ENCODE assay signal across 10 cellular contexts in the genomic region with DNA sequence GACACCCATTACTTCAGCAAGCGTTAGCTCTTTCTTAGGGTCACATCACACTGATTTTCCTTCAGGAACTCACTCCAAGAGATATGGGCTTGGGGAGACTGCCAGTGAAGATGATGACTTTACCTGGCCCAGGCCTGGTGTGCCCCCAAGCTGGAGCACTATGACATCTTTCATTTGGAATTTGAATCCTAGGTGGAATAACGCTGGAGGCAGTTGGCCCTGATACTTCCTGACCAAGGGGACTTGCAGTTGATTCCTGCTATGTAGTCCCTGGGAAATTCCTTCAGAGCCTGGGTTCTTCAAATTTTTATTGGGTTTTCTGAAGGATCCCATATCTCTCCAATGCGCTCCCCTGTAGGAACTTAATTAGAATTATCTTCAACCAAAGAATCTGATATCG.
"Had no signal": no experiment of that assay in that cellular context is flagged by ENCODE, and none has a peak within 500 bp of the region (broad histone marks: within the 10 kb centered on the region; RNA-seq: fewer than 3 reads in every experiment).

No MANE protein-coding gene starts in this region.

- H3K4me3 ChIP-seq: GM23248, HAP-1, K562 had no signal

- H3K9me3 ChIP-seq: HAP-1 had no signal

- H3K36me3 ChIP-seq: HAP-1 had no signal

- FAIRE-seq: HTR-8/SVneo, K562 had no signal

- DNase-seq: GM23248, GOT3, H7, HFFc6, IMR-90, KG1 had no signal

- ATAC-seq: HCT116, K562 had no signal

- H3K9ac ChIP-seq: GM23248 had no signal

- H3K27ac ChIP-seq: GM23248 had no signal

- H2AFZ ChIP-seq: GM23248 had no signal

- H3K4me1 ChIP-seq: HAP-1 had no signal
